Comparison of ENCODE assay signal across 8 cellular contexts in genomic region chr13:37058801-37059135, GRCh38. TPM values are rescaled to one million over a fixed set of nuclear protein-coding genes. Genes with fewer than 3 reads are reported as not detected.
DNase-seq lines count a peak whose midpoint lies in the region; ATAC-seq and TF ChIP-seq lines count a peak whose summit lies in the region.

No MANE protein-coding gene starts in this region.

- H3K9me3 ChIP-seq in iPS DF 6.9 (ENCODE audit: control insufficient read depth, insufficient read depth, low read length) (no peaks in the 10 kb centered on the region), smooth muscle cell (replicated peaks; ENCODE audit: low read depth) (no peaks in the 10 kb centered on the region)

- H3K27ac Mint-ChIP-seq in HFFc6 = peak overlapping the region; percentile 97
- H3K27ac Mint-ChIP-seq in activated naive CD8-positive, alpha-beta T cell treated with anti-CD3 and anti-CD28 coated beads, Interleukin-2, amount 10 ng/mL, durations not matched to agents 7 days and 5 days = peak overlapping the region; percentile 97

- peaks cover 53% of the 10 kb centered on the region for H3K79me2 ChIP-seq in smooth muscle cell (ENCODE audit: low read depth)

- peak; percentile 18 for ATAC-seq in activated naive CD8-positive, alpha-beta T cell treated with anti-CD3 and anti-CD28 coated beads, Interleukin-2, amount 10 ng/mL, durations not matched to agents 7 days and 5 days (ENCODE audit: low read depth)

- no peaks in the 10 kb centered on the region for H4K20me1 ChIP-seq in smooth muscle cell (ENCODE audit: low read depth)

- H3K27ac ChIP-seq in iPS DF 6.9 (ENCODE audit: low read length) = no peak overlapping the region
- peak overlapping the region; percentile 56 for H3K27ac ChIP-seq in smooth muscle cell (ENCODE audit: low read depth)

- peak; percentile 79 for DNase-seq in NCI-H748 (lab: John Stamatoyannopoulos, UW; ENCODE audit: unreplicated experiment)
- no peak for DNase-seq in NCI-H748 treated with DMSO at 0.1 percent for 48 hours (lab: John Stamatoyannopoulos, UW)
- DNase-seq in HFFc6 = no peak
- DNase-seq in NCI-H146 (lab: John Stamatoyannopoulos, UW) = peak; percentile 63
- DNase-seq in activated naive CD8-positive, alpha-beta T cell treated with anti-CD3 and anti-CD28 coated beads, Interleukin-2, amount 10 ng/mL, durations not matched to agents 7 days and 5 days = no peak
- DNase-seq in iPS DF 6.9 (ENCODE audit: low read depth, low spot score) = no peak
- DNase-seq in smooth muscle cell (lab: John Stamatoyannopoulos, UW; ENCODE audit: unreplicated experiment) = no peak
- no peak for DNase-seq in occipital lobe (lab: John Stamatoyannopoulos, UW)

- POLR2A ChIA-PET in activated naive CD8-positive, alpha-beta T cell treated with anti-CD3 and anti-CD28 coated beads, Interleukin-2, amount 10 ng/mL, durations not matched to agents 7 days and 5 days (lab: Charles Lee) = interaction anchor here (2.0 kb wide), 1 partner anchor 58 kb away, joined by 13 read pairs; the partner anchor contains the start of gene EXOSC8

- peak overlapping the region; percentile 92 for H2AFZ ChIP-seq in smooth muscle cell (ENCODE audit: low read depth)

- no peaks in the 10 kb centered on the region for H3F3A ChIP-seq in smooth muscle cell (ENCODE audit: low read depth)

- no peak for TF ChIP-seq CTCF in HFFc6 (IDR thresholded peaks at IDR 0.05)
- TF ChIP-seq CTCF in smooth muscle cell (IDR thresholded peaks at IDR 0.05; ENCODE audit: borderline replicate concordance, insufficient read depth, poor library complexity, severe bottlenecking) = no peak

- peak overlapping the region; percentile 83 for H3K4me2 ChIP-seq in smooth muscle cell

- H3K4me3 Mint-ChIP-seq in HFFc6 = peak overlapping the region; percentile 99
- peak overlapping the region; percentile 98 for H3K4me3 Mint-ChIP-seq in activated naive CD8-positive, alpha-beta T cell treated with anti-CD3 and anti-CD28 coated beads, Interleukin-2, amount 10 ng/mL, durations not matched to agents 7 days and 5 days

- peak overlapping the region; percentile 86 for H3K9ac ChIP-seq in smooth muscle cell (ENCODE audit: low read depth)

- H3K4me1 ChIP-seq in iPS DF 6.9 (ENCODE audit: control insufficient read depth, insufficient read depth, low read length) (no peaks in the 10 kb centered on the region), smooth muscle cell (ENCODE audit: low read depth) (no peaks in the 10 kb centered on the region)

- peak overlapping the region; percentile 94; the same call in 1 of the 2 replicates for H3K4me3 ChIP-seq in iPS DF 6.9 (ENCODE audit: low read length)
- peak overlapping the region; percentile 75 for H3K4me3 ChIP-seq in smooth muscle cell

- peaks cover 4% of the 10 kb centered on the region; the same call in 1 of the 2 replicates for H3K9me3 Mint-ChIP-seq in HFFc6
- no peaks in the 10 kb centered on the region for H3K9me3 Mint-ChIP-seq in activated naive CD8-positive, alpha-beta T cell treated with anti-CD3 and anti-CD28 coated beads, Interleukin-2, amount 10 ng/mL, durations not matched to agents 7 days and 5 days

- peaks cover 15% of the 10 kb centered on the region for H3K4me1 Mint-ChIP-seq in HFFc6 (ENCODE audit: low read depth)
- H3K4me1 Mint-ChIP-seq in activated naive CD8-positive, alpha-beta T cell treated with anti-CD3 and anti-CD28 coated beads, Interleukin-2, amount 10 ng/mL, durations not matched to agents 7 days and 5 days = peaks cover 12% of the 10 kb centered on the region

- no peaks in the 10 kb centered on the region for H3K27me3 Mint-ChIP-seq in HFFc6 (ENCODE audit: insufficient read depth)
- peaks cover 3% of the 10 kb centered on the region for H3K27me3 Mint-ChIP-seq in activated naive CD8-positive, alpha-beta T cell treated with anti-CD3 and anti-CD28 coated beads, Interleukin-2, amount 10 ng/mL, durations not matched to agents 7 days and 5 days

- WGBS in iPS DF 6.9 (ENCODE audit: insufficient coverage, insufficient read length) = no CpG with 5 or more reads among the region's 13 CpGs
- 2% methylated on average over 13 of the region's 13 CpGs for WGBS in smooth muscle cell (ENCODE audit: low lambda C conversion rate)

- H3K36me3 Mint-ChIP-seq in HFFc6 (ENCODE audit: low read depth) = peaks cover 35% of the 10 kb centered on the region
- H3K36me3 Mint-ChIP-seq in activated naive CD8-positive, alpha-beta T cell treated with anti-CD3 and anti-CD28 coated beads, Interleukin-2, amount 10 ng/mL, durations not matched to agents 7 days and 5 days = peaks cover 23% of the 10 kb centered on the region

- H3K36me3 ChIP-seq in iPS DF 6.9 (ENCODE audit: control insufficient read depth, insufficient read depth, low read length) (peaks cover 3% of the 10 kb centered on the region; the same call in 1 of the 2 replicates), smooth muscle cell (ENCODE audit: low read depth) (no peaks in the 10 kb centered on the region)

- no peaks in the 10 kb centered on the region for H3K27me3 ChIP-seq in iPS DF 6.9 (ENCODE audit: control insufficient read depth, insufficient read depth, low read length)
- H3K27me3 ChIP-seq in smooth muscle cell (ENCODE audit: low read depth) = no peaks in the 10 kb centered on the region

RNA-seq across cellular contexts. Expression of gene SUPT20H, which starts 0.7 kb away (rescaled TPM):
- total RNA-seq in HFFc6 (2021; fragmentation: NEBNext Ultra II Directional; extraction: Animal tissue kit (Norgen Biotek cat#: 25700)) = 10 to 100 TPM; 46.5 to 55.4 (median 50.2) TPM
- total RNA-seq in activated naive CD8-positive, alpha-beta T cell treated with anti-CD3 and anti-CD28 coated beads, Interleukin-2, amount 10 ng/mL, durations not matched to agents 7 days and 5 days = 10 to 100 TPM; 79.6 to 88.4 TPM
- 86.4 and 116 TPM in 2 replicates for total RNA-seq in smooth muscle cell
- polyA plus RNA-seq in smooth muscle cell = 46.9 and 61.8 TPM in 2 replicates
- total RNA-seq in occipital lobe = 88.6 TPM

RNA-seq across cellular contexts. Expression of gene CSNK1A1L, which starts 46.7 kb away (rescaled TPM):
- not detected for total RNA-seq in HFFc6 (2021; fragmentation: NEBNext Ultra II Directional; extraction: Animal tissue kit (Norgen Biotek cat#: 25700))
- total RNA-seq in activated naive CD8-positive, alpha-beta T cell treated with anti-CD3 and anti-CD28 coated beads, Interleukin-2, amount 10 ng/mL, durations not matched to agents 7 days and 5 days = not detected
- not detected in 2 replicates for total RNA-seq in smooth muscle cell
- polyA plus RNA-seq in smooth muscle cell = not detected in 2 replicates
- not detected for total RNA-seq in occipital lobe

RNA-seq across cellular contexts. Expression of gene EXOSC8, which starts 58.2 kb away (rescaled TPM):
- 10 to 100 TPM; 23.2 to 37.8 (median 36.2) TPM for total RNA-seq in HFFc6 (2021; fragmentation: NEBNext Ultra II Directional; extraction: Animal tissue kit (Norgen Biotek cat#: 25700))
- total RNA-seq in activated naive CD8-positive, alpha-beta T cell treated with anti-CD3 and anti-CD28 coated beads, Interleukin-2, amount 10 ng/mL, durations not matched to agents 7 days and 5 days = 100 to 1,000 TPM in 1 of 2 experiments, 10 to 100 TPM in 1; 98.8 to 105 TPM
- total RNA-seq in smooth muscle cell (29.8 and 50.0 TPM in 2 replicates), occipital lobe (38.2 TPM)
- 73.7 and 86.8 TPM in 2 replicates for polyA plus RNA-seq in smooth muscle cell

RNA-seq across cellular contexts. Expression of gene ALG5, which starts 59.6 kb away (rescaled TPM):
- 10 to 100 TPM; 31.0 to 41.9 (median 33.4) TPM for total RNA-seq in HFFc6 (2021; fragmentation: NEBNext Ultra II Directional; extraction: Animal tissue kit (Norgen Biotek cat#: 25700))
- 10 to 100 TPM; 22.5 to 27.2 TPM for total RNA-seq in activated naive CD8-positive, alpha-beta T cell treated with anti-CD3 and anti-CD28 coated beads, Interleukin-2, amount 10 ng/mL, durations not matched to agents 7 days and 5 days
- total RNA-seq in smooth muscle cell = 60.0 and 68.5 TPM in 2 replicates
- polyA plus RNA-seq in smooth muscle cell = 67.8 and 68.1 TPM in 2 replicates
- 20.4 TPM for total RNA-seq in occipital lobe

Comparison
In these comparisons a context has a peak if more than half of its experiments do, and no peak if none do; other contexts are left out.
1. DNase-seq: peak in NCI-H748 (single experiment) and NCI-H146 (single experiment); none in NCI-H748 treated with DMSO at 0.1 percent for 48 hours (single experiment), HFFc6 (single experiment), activated naive CD8-positive, alpha-beta T cell treated with anti-CD3 and anti-CD28 coated beads, Interleukin-2, amount 10 ng/mL, durations not matched to agents 7 days and 5 days (single experiment), iPS DF 6.9 (single experiment), smooth muscle cell (single experiment) and occipital lobe (single experiment).